Comparison of ENCODE assay signal across 18 cellular contexts in genomic region chr7:82841828-82842227, GRCh38.
"Had no signal": no experiment of that assay in that cellular context is flagged by ENCODE, and none has a peak within 500 bp of the region (broad histone marks: within the 10 kb centered on the region; RNA-seq: fewer than 3 reads in every experiment).

No MANE protein-coding gene starts in this region.

- H3K27me3 Mint-ChIP-seq: activated B cell treated with CpG ODN at 0.5 μM for 24 hours; activated CD4-positive, alpha-beta memory T cell treated with anti-CD3 and anti-CD28 coated beads, Interleukin-2, amount 10 ng/mL, durations not matched to agents 7 days and 5 days; activated CD8-positive, alpha-beta memory T cell treated with anti-CD3 and anti-CD28 coated beads, Interleukin-2, amount 10 ng/mL, durations not matched to agents 7 days and 5 days; activated naive CD8-positive, alpha-beta T cell treated with anti-CD3 and anti-CD28 coated beads for 36 hours; activated T-helper 17 cell treated with anti-CD3 and anti-CD28 coated beads, Interleukin-2, amount 50 U/mL, for 72 hours; brain; memory B cell; naive thymus-derived CD4-positive, alpha-beta T cell; stimulated activated naive B cell treated with anti-CD40 and anti-IgM and Interleukin-4, amounts not matched to agents 10 μg/mL and 1 μg/mL and 100 μg/mL, for 72 hours had no signal

- H3K27ac Mint-ChIP-seq: activated B cell treated with CpG ODN at 0.5 μM for 24 hours; activated CD4-positive, alpha-beta memory T cell treated with anti-CD3 and anti-CD28 coated beads, Interleukin-2, amount 10 ng/mL, durations not matched to agents 7 days and 5 days; activated CD8-positive, alpha-beta memory T cell treated with anti-CD3 and anti-CD28 coated beads, Interleukin-2, amount 10 ng/mL, durations not matched to agents 7 days and 5 days; activated naive CD8-positive, alpha-beta T cell treated with anti-CD3 and anti-CD28 coated beads for 36 hours; activated T-helper 17 cell treated with anti-CD3 and anti-CD28 coated beads, Interleukin-2, amount 50 U/mL, for 72 hours; brain; memory B cell; naive thymus-derived CD4-positive, alpha-beta T cell; stimulated activated naive B cell treated with anti-CD40 and anti-IgM and Interleukin-4, amounts not matched to agents 10 μg/mL and 1 μg/mL and 100 μg/mL, for 72 hours had no signal

- H3K4me3 Mint-ChIP-seq: activated B cell treated with CpG ODN at 0.5 μM for 24 hours; activated CD4-positive, alpha-beta memory T cell treated with anti-CD3 and anti-CD28 coated beads, Interleukin-2, amount 10 ng/mL, durations not matched to agents 7 days and 5 days; activated CD8-positive, alpha-beta memory T cell treated with anti-CD3 and anti-CD28 coated beads, Interleukin-2, amount 10 ng/mL, durations not matched to agents 7 days and 5 days; activated naive CD8-positive, alpha-beta T cell treated with anti-CD3 and anti-CD28 coated beads for 36 hours; activated T-helper 17 cell treated with anti-CD3 and anti-CD28 coated beads, Interleukin-2, amount 50 U/mL, for 72 hours; brain; memory B cell; naive thymus-derived CD4-positive, alpha-beta T cell; stimulated activated naive B cell treated with anti-CD40 and anti-IgM and Interleukin-4, amounts not matched to agents 10 μg/mL and 1 μg/mL and 100 μg/mL, for 72 hours had no signal

- DNase-seq: activated B cell treated with CpG ODN at 0.5 μM for 24 hours; activated CD4-positive, alpha-beta memory T cell treated with anti-CD3 and anti-CD28 coated beads, Interleukin-2, amount 10 ng/mL, durations not matched to agents 7 days and 5 days; activated CD4-positive, alpha-beta T cell treated with anti-CD3 and anti-CD28 coated beads for 4 hours; activated CD8-positive, alpha-beta memory T cell treated with anti-CD3 and anti-CD28 coated beads, Interleukin-2, amount 10 ng/mL, durations not matched to agents 7 days and 5 days; activated naive CD4-positive, alpha-beta T cell; activated naive CD8-positive, alpha-beta T cell treated with anti-CD3 and anti-CD28 coated beads for 36 hours; amygdala; central memory CD4-positive, alpha-beta T cell; dorsolateral prefrontal cortex; naive thymus-derived CD4-positive, alpha-beta T cell; pancreas; right lobe of liver; stimulated activated naive B cell treated with anti-CD40 and anti-IgM and Interleukin-4, amounts not matched to agents 10 μg/mL and 1 μg/mL and 100 μg/mL, for 72 hours; upper lobe of left lung had no signal

- H3K36me3 Mint-ChIP-seq: activated CD8-positive, alpha-beta memory T cell treated with anti-CD3 and anti-CD28 coated beads, Interleukin-2, amount 10 ng/mL, durations not matched to agents 7 days and 5 days; activated naive CD8-positive, alpha-beta T cell treated with anti-CD3 and anti-CD28 coated beads for 36 hours; memory B cell; naive thymus-derived CD4-positive, alpha-beta T cell; stimulated activated naive B cell treated with anti-CD40 and anti-IgM and Interleukin-4, amounts not matched to agents 10 μg/mL and 1 μg/mL and 100 μg/mL, for 72 hours had no signal

- FAIRE-seq: colon, pancreas had no signal

- H3K4me1 Mint-ChIP-seq: activated B cell treated with CpG ODN at 0.5 μM for 24 hours; activated CD4-positive, alpha-beta memory T cell treated with anti-CD3 and anti-CD28 coated beads, Interleukin-2, amount 10 ng/mL, durations not matched to agents 7 days and 5 days; activated CD8-positive, alpha-beta memory T cell treated with anti-CD3 and anti-CD28 coated beads, Interleukin-2, amount 10 ng/mL, durations not matched to agents 7 days and 5 days; activated naive CD8-positive, alpha-beta T cell treated with anti-CD3 and anti-CD28 coated beads for 36 hours; activated T-helper 17 cell treated with anti-CD3 and anti-CD28 coated beads, Interleukin-2, amount 50 U/mL, for 72 hours; memory B cell; naive thymus-derived CD4-positive, alpha-beta T cell; stimulated activated naive B cell treated with anti-CD40 and anti-IgM and Interleukin-4, amounts not matched to agents 10 μg/mL and 1 μg/mL and 100 μg/mL, for 72 hours had no signal
